ENCODE assay signal across 14 cellular contexts in the genomic region with DNA sequence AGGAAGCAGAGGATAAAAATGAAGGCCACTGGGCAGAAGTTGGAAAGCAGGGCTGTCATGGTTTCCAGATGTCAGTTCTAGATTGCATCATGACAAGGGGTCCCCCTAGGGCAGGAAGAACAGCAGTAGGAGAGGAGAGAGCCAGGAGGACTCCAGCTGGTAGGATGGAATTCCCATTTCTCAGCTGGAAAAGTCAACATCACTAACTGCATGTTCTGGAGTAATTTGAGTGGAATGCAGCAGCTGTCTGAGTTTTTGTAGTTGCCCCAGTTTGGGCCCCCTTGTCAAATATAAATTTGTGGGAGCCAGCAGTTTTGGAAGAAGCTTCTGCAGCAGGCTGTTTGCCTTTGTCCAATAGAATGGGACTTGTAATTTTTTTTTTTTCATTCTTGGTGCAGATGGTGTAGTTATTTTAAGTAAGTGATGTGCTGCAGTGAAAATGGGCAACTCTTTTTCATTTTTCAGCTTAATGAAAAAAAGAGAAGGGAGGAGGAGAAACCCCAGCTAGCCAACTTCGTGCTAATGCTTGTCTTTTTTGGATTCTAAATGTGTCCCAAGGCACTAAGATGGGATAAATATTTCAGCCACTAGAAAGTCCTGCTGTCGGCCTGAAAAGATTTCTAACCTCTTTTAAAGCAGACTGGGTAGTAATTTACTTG.
DNase-seq lines count a peak whose midpoint lies in the region; ATAC-seq, FAIRE-seq and TF ChIP-seq lines count a peak whose summit lies in the region.
"Had no signal": no experiment of that assay in that cellular context is flagged by ENCODE, and none has a peak within 500 bp of the region (broad histone marks: within the 10 kb centered on the region; RNA-seq: fewer than 3 reads in every experiment).

No MANE protein-coding gene starts in this region.

- intact Hi-C loops in Right ventricle myocardium inferior (cut with DNase I): no loop called here
- intact Hi-C loops in left cardiac atrium (cut with DNase I): no loop called here
- intact Hi-C loops in vagina (cut with DNase I): no loop called here

- H3K4me1 ChIP-seq in right atrium auricular region (peaks cover 0 to 5% of the 10 kb centered on the region in 2 donors), astrocyte (ENCODE audit: insufficient read depth, low read length) (peaks cover 18% of the 10 kb centered on the region), vagina (peaks cover 24% of the 10 kb centered on the region)

- H3K9me3 ChIP-seq in right atrium auricular region (no peaks in the 10 kb centered on the region), astrocyte (ENCODE audit: insufficient read depth, low read depth, low read length) (no peaks in the 10 kb centered on the region), vagina (no peaks in the 10 kb centered on the region)
- H3K9me3 ChIP-seq: thoracic aorta had no signal

- no peak overlapping the region for H3K4me2 ChIP-seq in astrocyte (ENCODE audit: low read length)

- H3K27me3 Mint-ChIP-seq in astrocyte (ENCODE audit: low read depth, unreplicated experiment): no peaks in the 10 kb centered on the region

- TF ChIP-seq CTCF in right atrium auricular region (IDR thresholded peaks at IDR 0.05): no peak
- no peak for TF ChIP-seq CTCF in astrocyte (IDR thresholded peaks at IDR 0.05; ENCODE audit: insufficient read depth, low read depth, low read length)
- no peak for TF ChIP-seq CTCF in vagina (IDR thresholded peaks at IDR 0.05)

- DNase-seq in Right ventricle myocardium inferior (ENCODE audit: missing footprints) (no peak), right atrium auricular region (ENCODE audit: low spot score) (no peak), astrocyte (ENCODE audit: low read depth) (peak; percentile 16), left cardiac atrium (no peak), vagina (ENCODE audit: extremely low spot score in 2 of 2) (no peak), NCI-H187 (lab: John Stamatoyannopoulos, UW) (no peak), SHP77 (lab: John Stamatoyannopoulos, UW) (no peak)
- DNase-seq: amniotic stem cell; effector memory CD8-positive, alpha-beta T cell; NCI-H2029 treated with DMSO at 0.1 percent for 48 hours; right cardiac atrium had no signal

- peaks cover 6% of the 10 kb centered on the region for H4K20me1 ChIP-seq in astrocyte (ENCODE audit: insufficient read depth, low read length)

- ATAC-seq in Right ventricle myocardium inferior (peak; percentile 74), left cardiac atrium (peak; percentile 54 to 75), HG03457 (IDR thresholded peaks at IDR 0.05; ENCODE audit: unreplicated experiment) (no peak)
- ATAC-seq: effector memory CD8-positive, alpha-beta T cell had no signal

- H3K4me3 Mint-ChIP-seq in astrocyte (ENCODE audit: unreplicated experiment): no peak overlapping the region
- H3K4me3 Mint-ChIP-seq: effector memory CD8-positive, alpha-beta T cell had no signal

- H3K9me3 Mint-ChIP-seq in astrocyte (ENCODE audit: unreplicated experiment): no peaks in the 10 kb centered on the region
- H3K9me3 Mint-ChIP-seq: effector memory CD8-positive, alpha-beta T cell had no signal

- H3K27ac Mint-ChIP-seq in astrocyte (ENCODE audit: unreplicated experiment): peak overlapping the region; percentile 14
- H3K27ac Mint-ChIP-seq: effector memory CD8-positive, alpha-beta T cell had no signal

- peaks cover 42% of the 10 kb centered on the region for H3K4me1 Mint-ChIP-seq in astrocyte (ENCODE audit: low read depth, unreplicated experiment)

- H3K27ac ChIP-seq in right atrium auricular region: peak overlapping the region in 1 of 2 donors; percentile 10
- no peak overlapping the region for H3K27ac ChIP-seq in astrocyte (ENCODE audit: low read depth, low read length)
- peak overlapping the region; percentile 4 for H3K27ac ChIP-seq in vagina
- H3K27ac ChIP-seq: thoracic aorta had no signal

- H3K4me3 ChIP-seq in right atrium auricular region (no peak overlapping the region), astrocyte (ENCODE audit: insufficient read depth, low read depth, low read length) (no peak overlapping the region), vagina (no peak overlapping the region)
- H3K4me3 ChIP-seq: thoracic aorta had no signal

- no peaks in the 10 kb centered on the region for H3K79me2 ChIP-seq in astrocyte (ENCODE audit: insufficient read depth, low read length)

- no peak overlapping the region for H3K9ac ChIP-seq in astrocyte (ENCODE audit: low read length)

- H3K36me3 ChIP-seq in right atrium auricular region (no peaks in the 10 kb centered on the region), astrocyte (ENCODE audit: insufficient read depth, low read length) (no peaks in the 10 kb centered on the region), vagina (no peaks in the 10 kb centered on the region)
- H3K36me3 ChIP-seq: thoracic aorta had no signal

- no peak for FAIRE-seq in astrocyte (lab: Jason Lieb, UNC)
- FAIRE-seq: A204.1 had no signal

- H3K36me3 Mint-ChIP-seq in astrocyte (ENCODE audit: low read depth, unreplicated experiment): peaks cover 6% of the 10 kb centered on the region

- H2AFZ ChIP-seq in astrocyte (ENCODE audit: low read depth, low read length): no peak overlapping the region

- no peak for TF ChIP-seq POLR2A in vagina (IDR thresholded peaks at IDR 0.05)

- H3K27me3 ChIP-seq in right atrium auricular region (no peaks in the 10 kb centered on the region), astrocyte (ENCODE audit: insufficient read depth, low read length) (no peaks in the 10 kb centered on the region), vagina (no peaks in the 10 kb centered on the region)
